Comparison of ENCODE assay signal across 23 cellular contexts in genomic region chr7:71616217-71616616, GRCh38.
"Had no signal": no experiment of that assay in that cellular context is flagged by ENCODE, and none has a peak within 500 bp of the region (broad histone marks: within the 10 kb centered on the region; RNA-seq: fewer than 3 reads in every experiment).

No MANE protein-coding gene starts in this region.

- H3K36me3 ChIP-seq: brain microvascular endothelial cell, cardiac muscle cell had no signal

- ATAC-seq: activated CD4-positive, alpha-beta T cell treated with anti-CD3 and anti-CD28 coated beads for 36 hours; activated T-helper 17 cell treated with anti-CD3 and anti-CD28 coated beads, Interleukin-2, amount 50 U/mL, for 72 hours; HepG2; T-cell had no signal

- DNase-seq: activated CD4-positive, alpha-beta memory T cell treated with anti-CD3 and anti-CD28 coated beads, Interleukin-2, amount 10 ng/mL, durations not matched to agents 7 days and 5 days; activated CD4-positive, alpha-beta T cell treated with anti-CD3 and anti-CD28 coated beads for 36 hours; activated CD4-positive, alpha-beta T cell treated with anti-CD3 and anti-CD28 coated beads, Interleukin-2, amount 50 U/mL, for 1 hour; activated gamma-delta T cell; activated naive CD4-positive, alpha-beta T cell treated with anti-CD3 and anti-CD28 coated beads for 36 hours; activated T-cell treated with anti-CD3 and anti-CD28 coated beads for 4 hours; activated T-cell treated with anti-CD3 and anti-CD28 coated beads, Interleukin-2, amount 50 U/mL, for 48 hours; amygdala; brain microvascular endothelial cell; MM.1S; NCI-H1048; NCI-H1417 treated with DMSO at 0.1 percent for 48 hours; NCI-H1694; NCI-H2029 treated with DMSO at 0.1 percent for 48 hours; NCI-H446; NCI-H524 treated with DMSO at 0.1 percent for 48 hours; NCI-H748 treated with DMSO at 0.1 percent for 48 hours; T-cell had no signal

- H3K27ac ChIP-seq: brain microvascular endothelial cell, cardiac muscle cell, SK-N-MC, VCaP had no signal

- H3K27me3 ChIP-seq: brain microvascular endothelial cell, cardiac muscle cell had no signal

- H3K4me3 ChIP-seq: cardiac muscle cell, SK-N-MC had no signal
